8 cellular contexts compared by ENCODE assay signal in the genomic region with DNA sequence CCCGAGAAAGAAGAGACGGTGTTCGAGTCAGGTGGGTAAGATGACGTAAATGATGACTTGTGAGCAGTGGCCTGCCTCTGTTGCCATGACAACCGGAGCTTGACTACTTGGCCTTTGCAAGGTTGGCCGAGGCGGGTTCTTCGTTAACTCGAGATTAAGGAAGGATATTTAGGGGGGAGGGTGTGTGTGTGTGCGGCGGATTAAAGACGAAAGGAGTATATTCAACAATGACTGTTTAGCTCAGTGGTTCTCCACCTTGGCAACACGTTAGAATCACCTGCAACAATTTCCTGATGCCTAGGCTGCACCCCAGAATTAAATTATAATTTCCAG. TPM values are rescaled to one million over a fixed set of nuclear protein-coding genes. Genes with fewer than 3 reads are reported as not detected.
A peak's percentile ranks its signal among the peaks of the same experiment; 100 is the strongest.
DNase-seq lines count a peak whose midpoint lies in the region; ATAC-seq and TF ChIP-seq lines count a peak whose summit lies in the region.

No MANE protein-coding gene starts in this region.

- no peak for TF ChIP-seq CTCF in GM20000 (IDR thresholded peaks at IDR 0.05; ENCODE audit: extremely low read depth, missing control alignments)
- no peak for TF ChIP-seq CTCF in Loucy (conservative IDR thresholded peaks at IDR 0.05; ENCODE audit: low read length)
- TF ChIP-seq CTCF in prostate gland (IDR thresholded peaks at IDR 0.05) = no peak

- intact Hi-C loops in right cardiac atrium (cut with DNase I) = no loop called here
- intact Hi-C loops in prostate gland (cut with DNase I) = loop anchor here (5.0 kb wide), 1 partner anchor 69 kb away; a partner anchor contains a TSS

- no peaks in the 10 kb centered on the region for H3K9me3 ChIP-seq in BLaER1 treated with 17β-estradiol and CSF1 and Interleukin-3, amounts not matched to agents 10 nM and 100 nM (replicated peaks in 1 of 11)
- H3K9me3 ChIP-seq in Loucy (ENCODE audit: insufficient read depth, low read depth, low read length) = no peaks in the 10 kb centered on the region
- no peaks in the 10 kb centered on the region for H3K9me3 ChIP-seq in right cardiac atrium (ENCODE audit: control insufficient read depth, low read length)
- no peaks in the 10 kb centered on the region for H3K9me3 ChIP-seq in prostate gland

- H3K9ac ChIP-seq in BLaER1 treated with 17β-estradiol and CSF1 and Interleukin-3, amounts not matched to agents 10 nM and 100 nM = peak overlapping the region; percentile 72 to 90 (median 82); a peak in 21 of 22 replicates
- peak overlapping the region; percentile 54 for H3K9ac ChIP-seq in Loucy (ENCODE audit: low read depth, low read length, poor library complexity, severe bottlenecking)

- H3K4me1 ChIP-seq in BLaER1 treated with 17β-estradiol and CSF1 and Interleukin-3, amounts not matched to agents 10 nM and 100 nM = peaks cover 9 to 27% (median 16%) of the 10 kb centered on the region in 10 experiments; a peak in 19 of 20 replicates
- peaks cover 20% of the 10 kb centered on the region for H3K4me1 ChIP-seq in Loucy (ENCODE audit: insufficient read depth, low read length, poor library complexity, severe bottlenecking)
- H3K4me1 ChIP-seq in right cardiac atrium (ENCODE audit: control insufficient read depth, insufficient read depth, low read length) = peaks cover 3% of the 10 kb centered on the region
- no peaks in the 10 kb centered on the region for H3K4me1 ChIP-seq in prostate gland (replicated peaks)

- peaks cover 0 to 6% (median 3%) of the 10 kb centered on the region in 11 experiments; a peak in 4 of 22 replicates for H3K36me3 ChIP-seq in BLaER1 treated with 17β-estradiol and CSF1 and Interleukin-3, amounts not matched to agents 10 nM and 100 nM
- H3K36me3 ChIP-seq in Loucy (ENCODE audit: insufficient read depth, low read length) (no peaks in the 10 kb centered on the region), prostate gland (no peaks in the 10 kb centered on the region)

- H3K27me3 ChIP-seq in BLaER1 treated with 17β-estradiol and CSF1 and Interleukin-3, amounts not matched to agents 10 nM and 100 nM = no peaks in the 10 kb centered on the region
- no peaks in the 10 kb centered on the region for H3K27me3 ChIP-seq in Loucy (ENCODE audit: insufficient read depth, low read length, poor library complexity, severe bottlenecking)
- no peaks in the 10 kb centered on the region for H3K27me3 ChIP-seq in right cardiac atrium (ENCODE audit: control insufficient read depth, insufficient read depth)
- H3K27me3 ChIP-seq in prostate gland (replicated peaks; ENCODE audit: insufficient read depth) = no peaks in the 10 kb centered on the region

- ATAC-seq in right cardiac atrium = peak; percentile 9 to 48

- H3K27ac ChIP-seq in BLaER1 treated with 17β-estradiol and CSF1 and Interleukin-3, amounts not matched to agents 10 nM and 100 nM = peak overlapping the region; percentile 70 to 94 (median 76)
- H3K27ac ChIP-seq in right cardiac atrium (ENCODE audit: low read length) (peak overlapping the region; percentile 61), prostate gland (peak overlapping the region; percentile 93 to 95)

- DNase-seq in GM20000 (ENCODE audit: low spot score) (peak; percentile 83), T follicular helper cell (ENCODE audit: low read depth) (peak; percentile 81), anterior cingulate cortex (lab: John Stamatoyannopoulos, UW) (peak in 56 of 58 donors; percentile 13 to 91 (median 73)), right cardiac atrium (peak; percentile 70 to 83 (median 71)), prostate gland (ENCODE audit: low spot score) (peak; percentile 39), ureter (ENCODE audit: low spot score) (peak; percentile 69)

- H2AFZ ChIP-seq in Loucy (ENCODE audit: low read length) = peak overlapping the region; percentile 89

- peak overlapping the region; percentile 69 to 91 (median 80) for H3K4me2 ChIP-seq in BLaER1 treated with 17β-estradiol and CSF1 and Interleukin-3, amounts not matched to agents 10 nM and 100 nM
- peak overlapping the region; percentile 73 for H3K4me2 ChIP-seq in Loucy (ENCODE audit: low read depth, low read length, poor library complexity, severe bottlenecking)

- 3% methylated on average over 13 of the region's 13 CpGs for WGBS in right cardiac atrium
- 3% methylated on average over 13 of the region's 13 CpGs for WGBS in prostate gland

- H3K79me2 ChIP-seq in Loucy (ENCODE audit: insufficient read depth, low read length) = peaks cover 31% of the 10 kb centered on the region

- no peaks in the 10 kb centered on the region for H3K9me2 ChIP-seq in Loucy (replicated peaks; ENCODE audit: low read depth, low read length)

- H3K4me3 ChIP-seq in BLaER1 treated with 17β-estradiol and CSF1 and Interleukin-3, amounts not matched to agents 10 nM and 100 nM = peak overlapping the region; percentile 67 to 78 (median 76)
- peak overlapping the region; percentile 92 for H3K4me3 ChIP-seq in Loucy (ENCODE audit: low read length, poor library complexity, severe bottlenecking)
- peak overlapping the region; percentile 97 for H3K4me3 ChIP-seq in right cardiac atrium (ENCODE audit: low read length)
- peak overlapping the region; percentile 58 to 78 for H3K4me3 ChIP-seq in prostate gland

- no peaks in the 10 kb centered on the region for H3F3A ChIP-seq in Loucy (ENCODE audit: low read depth)

- peaks cover 0 to 6% (median 0%) of the 10 kb centered on the region in 11 experiments; a peak in 8 of 22 replicates for H4K20me1 ChIP-seq in BLaER1 treated with 17β-estradiol and CSF1 and Interleukin-3, amounts not matched to agents 10 nM and 100 nM
- no peaks in the 10 kb centered on the region for H4K20me1 ChIP-seq in Loucy (ENCODE audit: insufficient read depth, low read length, poor library complexity, severe bottlenecking)

- no peak for TF ChIP-seq POLR2A in prostate gland (IDR thresholded peaks at IDR 0.05)

RNA-seq across cellular contexts. Expression of a gene that starts 0.4 kb away (rescaled TPM):
- total RNA-seq in right cardiac atrium (10 to 100 TPM; 11.1 to 14.6 (median 13.5) TPM), prostate gland (10 to 100 TPM; 12.6 to 27.0 TPM), ureter (39.6 TPM)
- polyA plus RNA-seq in right cardiac atrium = 8.2 TPM

RNA-seq across cellular contexts. Expression of a gene that starts 41.4 kb away (rescaled TPM):
- total RNA-seq in right cardiac atrium = 1 to 10 TPM; 2.7 to 5.6 (median 4.1) TPM
- 3.8 TPM for polyA plus RNA-seq in right cardiac atrium
- 10 to 100 TPM; 14.2 to 25.1 TPM for total RNA-seq in prostate gland
- 138 TPM for total RNA-seq in ureter

Comparison
In these comparisons a context has a peak if more than half of its experiments do, and no peak if none do; other contexts are left out.
1. Peak in every context shown above with its lines: DNase-seq, ATAC-seq, H3K4me3 ChIP-seq and H3K27ac ChIP-seq.